11 cellular contexts compared by ENCODE assay signal in genomic region chr4:83569967-83570366, GRCh38. TPM values are rescaled to one million over a fixed set of nuclear protein-coding genes. Genes with fewer than 3 reads are reported as not detected.
DNase-seq lines count a peak whose midpoint lies in the region; ATAC-seq and TF ChIP-seq lines count a peak whose summit lies in the region.
"Had no signal": no experiment of that assay in that cellular context is flagged by ENCODE, and none has a peak within 500 bp of the region (broad histone marks: within the 10 kb centered on the region; RNA-seq: fewer than 3 reads in every experiment).

No MANE protein-coding gene starts in this region.

- no peak for TF ChIP-seq CTCF in GM12864 (IDR thresholded peaks at IDR 0.05; ENCODE audit: low read depth, low read length, missing control alignments)
- no peak for TF ChIP-seq CTCF in foreskin keratinocyte (conservative IDR thresholded peaks at IDR 0.05)
- TF ChIP-seq CTCF in omental fat pad (IDR thresholded peaks at IDR 0.05) = no peak

- peak overlapping the region; percentile 54 for H3K27ac ChIP-seq in foreskin keratinocyte
- H3K27ac ChIP-seq: thyroid gland had no signal

- no peaks in the 10 kb centered on the region for H3K27me3 ChIP-seq in foreskin keratinocyte
- H3K27me3 ChIP-seq: thyroid gland had no signal

- DNase-seq in GM12864 (ENCODE audit: low read depth) (peak; percentile 24), HPDE6-E6E7 (ENCODE audit: extremely low spot score) (peak; percentile 75), foreskin keratinocyte (peak; percentile 84 to 96), SW480 (ENCODE audit: low spot score) (no peak), HUDEP-2 (lab: John Stamatoyannopoulos, UW; ENCODE audit: unreplicated experiment in 76 of 76) (no peak), AG08395 (ENCODE audit: low spot score) (no peak), omental fat pad (ENCODE audit: low spot score) (no peak)
- DNase-seq: erythroblast, thyroid gland had no signal

- H3K4me1 ChIP-seq in foreskin keratinocyte = peaks cover 6% of the 10 kb centered on the region

- ATAC-seq in GM21576 (IDR thresholded peaks at IDR 0.05; ENCODE audit: unreplicated experiment) (peak; percentile 79), foreskin keratinocyte (peak; percentile 98), omental fat pad (ENCODE audit: low FRiP score) (no peak)
- ATAC-seq: activated naive CD4-positive, alpha-beta T cell treated with anti-CD3 and anti-CD28 coated beads, Interleukin-2, amount 50 U/mL, for 72 hours had no signal

- H3K4me3 ChIP-seq in GM12864 (ENCODE audit: low read depth, low read length) = no peak overlapping the region
- H3K4me3 ChIP-seq: thyroid gland had no signal

RNA-seq across cellular contexts. Expression of gene GPAT3, which starts 34.1 kb away (rescaled TPM):
- total RNA-seq in foreskin keratinocyte (0.85 and 1.3 TPM in 2 replicates), omental fat pad (10 to 100 TPM; 11.8 to 23.4 (median 21.0) TPM)
- polyA plus RNA-seq in foreskin keratinocyte = 0.29 and 0.79 TPM in 2 replicates

Comparison
In these comparisons a context has a peak if more than half of its experiments do, and no peak if none do; other contexts are left out.
1. DNase-seq: peak in GM12864 (single experiment), HPDE6-E6E7 (single experiment) and foreskin keratinocyte (2 of 2); none in SW480 (single experiment), HUDEP-2 (0 of 76), AG08395 (single experiment) and omental fat pad (single experiment).